In the genomic region with DNA sequence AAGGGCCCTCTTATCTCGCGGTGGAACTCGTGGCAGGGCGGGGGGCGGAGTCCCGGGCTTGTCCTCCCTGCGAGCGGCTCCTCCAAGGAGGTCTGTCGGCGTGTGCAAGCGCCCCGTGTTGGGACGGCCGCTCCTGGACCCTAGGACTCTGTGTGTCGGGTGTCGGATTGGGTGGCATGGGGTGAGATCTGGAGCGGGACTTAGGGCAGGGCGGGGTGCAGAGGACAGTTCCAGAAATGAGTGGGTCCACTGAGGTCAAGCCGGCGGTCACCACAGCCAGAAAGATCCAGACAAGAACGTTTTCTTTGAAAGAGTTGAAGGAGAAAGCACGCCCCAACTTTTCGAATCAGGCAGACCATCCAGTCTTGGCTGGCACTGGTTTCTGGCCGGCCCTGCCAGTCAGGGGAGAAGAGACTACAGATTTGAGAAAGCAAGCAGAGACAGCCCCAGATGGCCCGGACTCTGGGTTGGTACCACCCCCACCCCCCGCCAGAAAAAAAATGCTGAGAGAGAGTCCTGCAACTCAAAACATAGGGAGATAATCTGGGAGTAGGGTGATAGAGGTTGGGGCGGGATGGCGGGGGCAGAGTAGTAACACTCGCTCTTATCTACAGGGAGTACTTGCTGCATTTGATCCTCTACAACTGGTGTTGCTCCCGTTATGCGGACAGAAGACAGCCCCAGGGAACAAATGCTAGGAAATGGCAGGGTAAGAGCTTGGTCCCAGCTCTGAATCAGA, we compare ENCODE assay signal across 8 cellular contexts. TPM values are rescaled to one million over a fixed set of nuclear protein-coding genes. Genes with fewer than 3 reads are reported as not detected.
DNase-seq lines count a peak whose midpoint lies in the region; ATAC-seq, FAIRE-seq and TF ChIP-seq lines count a peak whose summit lies in the region.

No MANE protein-coding gene starts in this region.

- no peak for ATAC-seq in activated CD8-positive, alpha-beta memory T cell treated with anti-CD3 and anti-CD28 coated beads, Interleukin-2, amount 10 ng/mL, durations not matched to agents 7 days and 5 days
- ATAC-seq in gastrocnemius medialis, result peak in 1 of 2 donors; percentile 8

- H3K27ac Mint-ChIP-seq in activated CD8-positive, alpha-beta memory T cell treated with anti-CD3 and anti-CD28 coated beads, Interleukin-2, amount 10 ng/mL, durations not matched to agents 7 days and 5 days, result peak overlapping the region; percentile 100

- H3K4me1 Mint-ChIP-seq in activated CD8-positive, alpha-beta memory T cell treated with anti-CD3 and anti-CD28 coated beads, Interleukin-2, amount 10 ng/mL, durations not matched to agents 7 days and 5 days, result peaks cover 29% of the 10 kb centered on the region

- intact Hi-C loops in esophagus squamous epithelium (cut with DNase I), result loop anchor here (2.0 kb wide), 1 partner anchor 40 kb away; no protein-coding TSS in a partner anchor
- intact Hi-C loops in gastrocnemius medialis (cut with DNase I; ENCODE audit: low total_unique reads), result loop anchor here (2.0 to 5.0 kb wide), 2 partner anchors 94 to 255 kb away; a partner anchor contains a TSS

- no peak for DNase-seq in activated CD8-positive, alpha-beta memory T cell treated with anti-CD3 and anti-CD28 coated beads, Interleukin-2, amount 10 ng/mL, durations not matched to agents 7 days and 5 days
- DNase-seq in activated CD8-positive, alpha-beta memory T cell treated with anti-CD3 and anti-CD28 coated beads, Interleukin-2, amount 50 U/mL, for 4 hours, result no peak
- peak; percentile 24 for DNase-seq in RPMI8226
- no peak for DNase-seq in esophagus squamous epithelium (lab: John Stamatoyannopoulos, UW)
- no peak for DNase-seq in gastrocnemius medialis
- no peak for DNase-seq in NK-92 treated with Interleukin-12 subunit alpha and Interleukin-12 subunit beta, amount 100 ng/mL, for 24 hours (lab: John Stamatoyannopoulos, UW)
- no peak for DNase-seq in GM19239 (ENCODE audit: insufficient read length, low spot score)
- DNase-seq in LoVo (ENCODE audit: low spot score), result no peak

- no peak for FAIRE-seq in GM19239 (lab: Jason Lieb, UNC)

- H3K27me3 ChIP-seq in esophagus squamous epithelium (no peaks in the 10 kb centered on the region), gastrocnemius medialis (no peaks in the 10 kb centered on the region)

- TF ChIP-seq CTCF in esophagus squamous epithelium (IDR thresholded peaks at IDR 0.05), result no peak
- TF ChIP-seq CTCF in gastrocnemius medialis (IDR thresholded peaks at IDR 0.05 in 4 of 5, conservative IDR thresholded peaks at IDR 0.05 in 1 of 5), result no peak

- no peak for TF ChIP-seq POLR2A in esophagus squamous epithelium (IDR thresholded peaks at IDR 0.05)
- TF ChIP-seq POLR2A in gastrocnemius medialis (IDR thresholded peaks at IDR 0.05), result peak in 1 of 2 donors; percentile 50

- H3K4me1 ChIP-seq in esophagus squamous epithelium, result peaks cover 19 to 84% (median 46%) of the 10 kb centered on the region in 3 donors
- H3K4me1 ChIP-seq in gastrocnemius medialis, result peaks cover 47 to 54% of the 10 kb centered on the region in 2 donors

- H3K27me3 Mint-ChIP-seq in activated CD8-positive, alpha-beta memory T cell treated with anti-CD3 and anti-CD28 coated beads, Interleukin-2, amount 10 ng/mL, durations not matched to agents 7 days and 5 days, result no peaks in the 10 kb centered on the region

- H3K9me3 Mint-ChIP-seq in activated CD8-positive, alpha-beta memory T cell treated with anti-CD3 and anti-CD28 coated beads, Interleukin-2, amount 10 ng/mL, durations not matched to agents 7 days and 5 days (ENCODE audit: low read depth), result no peaks in the 10 kb centered on the region

- H3K36me3 Mint-ChIP-seq in activated CD8-positive, alpha-beta memory T cell treated with anti-CD3 and anti-CD28 coated beads, Interleukin-2, amount 10 ng/mL, durations not matched to agents 7 days and 5 days, result peaks cover 68% of the 10 kb centered on the region

- in situ Hi-C loops in gastrocnemius medialis (cut with MboI; ENCODE audit: low sequenced_read_pairs in 4 of 4), result loop anchor here (5.0 to 25.0 kb wide), 5 partner anchors 35 to 892 kb away; a partner anchor contains a TSS

- peak overlapping the region; percentile 83 to 93 (median 90) for H3K27ac ChIP-seq in esophagus squamous epithelium
- H3K27ac ChIP-seq in gastrocnemius medialis, result peak overlapping the region; percentile 95 to 99 (median 96)

- H3K4me3 ChIP-seq in esophagus squamous epithelium (peak overlapping the region; percentile 56 to 85 (median 76)), gastrocnemius medialis (peak overlapping the region; percentile 65 to 89 (median 77))

- CTCF ChIA-PET in activated CD8-positive, alpha-beta memory T cell treated with anti-CD3 and anti-CD28 coated beads, Interleukin-2, amount 10 ng/mL, durations not matched to agents 7 days and 5 days (lab: Charles Lee), result interaction anchor here (0.6 to 25.1 kb wide), 10 partner anchors 11 to 274 kb away, joined by 3 to 859 read pairs (median 16); a partner anchor contains a TSS

- peaks cover 0 to 12% (median 2%) of the 10 kb centered on the region in 3 donors for H3K36me3 ChIP-seq in esophagus squamous epithelium
- peaks cover 0 to 14% of the 10 kb centered on the region in 2 donors for H3K36me3 ChIP-seq in gastrocnemius medialis

- 4 to 8% methylated on average over 8 to 22 of the region's 31 CpGs for WGBS in esophagus squamous epithelium, 2 donors

- H3K4me3 Mint-ChIP-seq in activated CD8-positive, alpha-beta memory T cell treated with anti-CD3 and anti-CD28 coated beads, Interleukin-2, amount 10 ng/mL, durations not matched to agents 7 days and 5 days, result peak overlapping the region; percentile 89

- H3K9me3 ChIP-seq in esophagus squamous epithelium, result no peaks in the 10 kb centered on the region
- H3K9me3 ChIP-seq in gastrocnemius medialis, result no peaks in the 10 kb centered on the region

RNA-seq across cellular contexts. Expression of a gene that starts 0.8 kb away (rescaled TPM):
- total RNA-seq in activated CD8-positive, alpha-beta memory T cell treated with anti-CD3 and anti-CD28 coated beads, Interleukin-2, amount 10 ng/mL, durations not matched to agents 7 days and 5 days, result 100 to 1,000 TPM; 266 to 369 TPM
- total RNA-seq in esophagus squamous epithelium (10 to 100 TPM in 1 of 4 donors, 1 to 10 TPM in 3; 3.1 to 11.1 (median 6.8) TPM), gastrocnemius medialis (10 to 100 TPM in 2 of 4 donors, 1 to 10 TPM in 2; 3.3 to 50.5 (median 20.3) TPM)

RNA-seq across cellular contexts. Expression of a gene that starts 4.5 kb away (rescaled TPM):
- 100 to 1,000 TPM; 156 to 175 TPM for total RNA-seq in activated CD8-positive, alpha-beta memory T cell treated with anti-CD3 and anti-CD28 coated beads, Interleukin-2, amount 10 ng/mL, durations not matched to agents 7 days and 5 days
- total RNA-seq in esophagus squamous epithelium, result 10 to 100 TPM; 46.5 to 65.6 (median 52.3) TPM
- total RNA-seq in gastrocnemius medialis, result 100 to 1,000 TPM; 235 to 466 (median 387) TPM

RNA-seq across cellular contexts. Expression of a gene that starts 43.1 kb away (rescaled TPM):
- 10 to 100 TPM; 49.9 to 61.3 TPM for total RNA-seq in activated CD8-positive, alpha-beta memory T cell treated with anti-CD3 and anti-CD28 coated beads, Interleukin-2, amount 10 ng/mL, durations not matched to agents 7 days and 5 days
- 10 to 100 TPM in 1 of 4 donors, 1 to 10 TPM in 3; 4.4 to 11.8 (median 4.9) TPM for total RNA-seq in esophagus squamous epithelium
- total RNA-seq in gastrocnemius medialis, result 1 to 10 TPM; 4.5 to 8.1 (median 7.5) TPM

RNA-seq across cellular contexts. Expression of a gene that starts 44.9 kb away (rescaled TPM):
- 10 to 100 TPM; 15.6 to 17.8 TPM for total RNA-seq in activated CD8-positive, alpha-beta memory T cell treated with anti-CD3 and anti-CD28 coated beads, Interleukin-2, amount 10 ng/mL, durations not matched to agents 7 days and 5 days
- total RNA-seq in esophagus squamous epithelium (1 to 10 TPM in 2 of 4 donors, under 1 TPM in 2; 0.15 to 3.2 (median 1.2) TPM), gastrocnemius medialis (10 to 100 TPM; 12.6 to 27.4 (median 15.4) TPM)

Comparison
In these comparisons a context has a peak if more than half of its experiments do, and no peak if none do; other contexts are left out.
1. RNA of a gene that starts 0.8 kb away (total RNA-seq): 266 to 369 TPM in activated CD8-positive, alpha-beta memory T cell treated with anti-CD3 and anti-CD28 coated beads, Interleukin-2, amount 10 ng/mL, durations not matched to agents 7 days and 5 days; 3.3 to 50.5 TPM in gastrocnemius medialis and 3.1 to 11.1 TPM in esophagus squamous epithelium; every median in the first group is over 4 times any median in the second.